In the genomic region with DNA sequence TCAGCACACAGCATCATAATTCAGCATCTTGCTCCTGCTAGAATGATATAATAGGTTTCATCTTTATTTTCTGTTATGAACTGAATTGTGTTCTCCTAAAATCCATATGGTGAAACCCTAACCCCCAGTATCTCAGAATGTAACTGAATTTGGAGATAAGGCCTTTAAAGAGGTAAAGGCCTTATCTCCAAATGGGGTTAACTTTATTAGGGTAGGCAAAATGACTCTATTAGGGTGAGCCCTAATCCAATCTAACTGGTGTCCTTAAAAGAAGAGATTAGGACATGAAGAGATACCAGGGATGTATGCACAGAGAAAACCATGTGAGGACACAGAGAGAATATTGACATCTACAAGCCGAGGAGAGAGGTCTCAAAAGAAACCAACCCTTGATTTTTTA, we compare ENCODE assay signal across 35 cellular contexts. TPM values are rescaled to one million over a fixed set of nuclear protein-coding genes. Genes with fewer than 3 reads are reported as not detected.
"Had no signal": no experiment of that assay in that cellular context is flagged by ENCODE, and none has a peak within 500 bp of the region (broad histone marks: within the 10 kb centered on the region; RNA-seq: fewer than 3 reads in every experiment).

No MANE protein-coding gene starts in this region.

- DNase-seq: activated CD4-positive, alpha-beta memory T cell treated with anti-CD3 and anti-CD28 coated beads, Interleukin-2, amount 10 ng/mL, durations not matched to agents 7 days and 5 days; activated CD4-positive, alpha-beta T cell treated with anti-CD3 and anti-CD28 coated beads for 1 hour; activated CD4-positive, alpha-beta T cell treated with anti-CD3 and anti-CD28 coated beads for 48 hours; activated CD4-positive, CD25-positive, alpha-beta regulatory T cell; activated effector memory CD4-positive, alpha-beta T cell treated with anti-CD3 and anti-CD28 coated beads, Interleukin-2, amount 50 U/mL, for 16 hours; activated naive CD4-positive, alpha-beta T cell; activated naive CD8-positive, alpha-beta T cell treated with anti-CD3 and anti-CD28 coated beads, Interleukin-2, amount 10 ng/mL, durations not matched to agents 7 days and 5 days; activated T-cell treated with anti-CD3 and anti-CD28 coated beads, Interleukin-2, amount 50 U/mL, for 1 hour; activated T-cell treated with anti-CD3 and anti-CD28 coated beads, Interleukin-2, amount 50 U/mL, for 72 hours; body of pancreas; MM.1S; NCI-H1092; NCI-H146; NCI-H187; NCI-H2081; NCI-H2171 treated with DMSO at 0.1 percent for 48 hours; NCI-H2227 treated with DMSO at 0.1 percent for 48 hours; NCI-H446; NCI-H510A treated with DMSO at 0.1 percent for 48 hours; NCI-H526 treated with DMSO at 0.1 percent for 48 hours; NCI-H774; PC-3; Peyer's patch; RPMI8226; SHP77 treated with DMSO at 0.1 percent for 48 hours; T1000; WERI-Rb-1 had no signal

- H3K36me3 Mint-ChIP-seq: activated naive CD8-positive, alpha-beta T cell treated with anti-CD3 and anti-CD28 coated beads, Interleukin-2, amount 10 ng/mL, durations not matched to agents 7 days and 5 days had no signal

- H3K9ac ChIP-seq: KMS-11 had no signal

- H3K4me1 ChIP-seq: body of pancreas, breast epithelium, Peyer's patch, SJSA1 had no signal

- ATAC-seq: activated T-cell treated with anti-CD3 and anti-CD28 coated beads, Interleukin-2, amount 50 U/mL, for 72 hours; activated T-helper 17 cell treated with anti-CD3 and anti-CD28 coated beads, Interleukin-2, amount 50 U/mL, for 72 hours; PC-3 had no signal

- H3K27ac Mint-ChIP-seq: activated CD4-positive, alpha-beta memory T cell treated with anti-CD3 and anti-CD28 coated beads, Interleukin-2, amount 10 ng/mL, durations not matched to agents 7 days and 5 days; activated naive CD4-positive, alpha-beta T cell treated with anti-CD3 and anti-CD28 coated beads, Interleukin-2, amount 50 U/mL, for 24 hours; activated naive CD8-positive, alpha-beta T cell treated with anti-CD3 and anti-CD28 coated beads, Interleukin-2, amount 10 ng/mL, durations not matched to agents 7 days and 5 days; activated T-cell treated with anti-CD3 and anti-CD28 coated beads, Interleukin-2, amount 50 U/mL, for 72 hours; activated T-helper 17 cell treated with anti-CD3 and anti-CD28 coated beads, Interleukin-2, amount 50 U/mL, for 72 hours had no signal

- H3K9me3 ChIP-seq: body of pancreas, Peyer's patch, SJSA1 had no signal

- H3K27me3 ChIP-seq: body of pancreas, breast epithelium, Peyer's patch, SJSA1 had no signal

- H3K27ac ChIP-seq: body of pancreas, KMS-11, Peyer's patch, SJSA1, WERI-Rb-1 had no signal

- H3K4me3 ChIP-seq: body of pancreas, breast epithelium, Peyer's patch, SJSA1 had no signal

- H3K4me1 Mint-ChIP-seq: activated CD4-positive, alpha-beta memory T cell treated with anti-CD3 and anti-CD28 coated beads, Interleukin-2, amount 10 ng/mL, durations not matched to agents 7 days and 5 days; activated naive CD4-positive, alpha-beta T cell treated with anti-CD3 and anti-CD28 coated beads, Interleukin-2, amount 50 U/mL, for 24 hours; activated T-helper 17 cell treated with anti-CD3 and anti-CD28 coated beads, Interleukin-2, amount 50 U/mL, for 72 hours had no signal

- H3K36me3 ChIP-seq: breast epithelium, Peyer's patch, SJSA1, WERI-Rb-1 had no signal

- H3K9me3 Mint-ChIP-seq: activated CD4-positive, alpha-beta memory T cell treated with anti-CD3 and anti-CD28 coated beads, Interleukin-2, amount 10 ng/mL, durations not matched to agents 7 days and 5 days; activated naive CD4-positive, alpha-beta T cell treated with anti-CD3 and anti-CD28 coated beads, Interleukin-2, amount 50 U/mL, for 24 hours; activated naive CD8-positive, alpha-beta T cell treated with anti-CD3 and anti-CD28 coated beads, Interleukin-2, amount 10 ng/mL, durations not matched to agents 7 days and 5 days had no signal

- H3K4me3 Mint-ChIP-seq: activated CD4-positive, alpha-beta memory T cell treated with anti-CD3 and anti-CD28 coated beads, Interleukin-2, amount 10 ng/mL, durations not matched to agents 7 days and 5 days; activated naive CD4-positive, alpha-beta T cell treated with anti-CD3 and anti-CD28 coated beads, Interleukin-2, amount 50 U/mL, for 24 hours; activated naive CD8-positive, alpha-beta T cell treated with anti-CD3 and anti-CD28 coated beads, Interleukin-2, amount 10 ng/mL, durations not matched to agents 7 days and 5 days; activated T-cell treated with anti-CD3 and anti-CD28 coated beads, Interleukin-2, amount 50 U/mL, for 72 hours; activated T-helper 17 cell treated with anti-CD3 and anti-CD28 coated beads, Interleukin-2, amount 50 U/mL, for 72 hours had no signal

- H3K4me2 ChIP-seq: KMS-11 had no signal

RNA-seq across cellular contexts. Expression of gene DCDC2, which starts 36.2 kb away (rescaled TPM):
- total RNA-seq: activated CD4-positive, alpha-beta memory T cell treated with anti-CD3 and anti-CD28 coated beads, Interleukin-2, amount 10 ng/mL, durations not matched to agents 7 days and 5 days; LHCN-M2; T-helper 1 cell treated with Interleukin-12 subunit alpha and Interleukin-12 subunit beta and Interleukin-4 antibody, amounts not matched to agents 30 ng/mL and 1 ng/mL, for 36 hours; T-helper 2 cell treated with Interferon-gamma antibody and Interleukin-4, amounts not matched to agents 100 ng/mL and 5 ng/mL, for 36 hours had no signal
